2 cellular contexts compared by ENCODE assay signal in genomic region chr12:10220398-10221077, GRCh38.
TF ChIP-seq lines count a peak whose summit lies in the region.

No MANE protein-coding gene starts in this region.

TF ChIP-seq in Ishikawa, 13 proteins besides CTCF, POLR2A, EP300 and RAD21:
- TF ChIP-seq CEBPB (IDR thresholded peaks at IDR 0.05) = peak; percentile 79
- TF ChIP-seq FOXM1 (IDR thresholded peaks at IDR 0.05; ENCODE audit: borderline replicate concordance, low read depth) = no peak
- TF ChIP-seq MAX (IDR thresholded peaks at IDR 0.05) = no peak
- no peak for TF ChIP-seq YY1 (IDR thresholded peaks at IDR 0.05; ENCODE audit: low read depth)
- no peak for TF ChIP-seq TEAD4 (IDR thresholded peaks at IDR 0.05)
TF ChIP-seq in Ishikawa: peak in this region for 1.

TF ChIP-seq in HepG2, 621 proteins besides CTCF, POLR2A, EP300 and RAD21:
- TF ChIP-seq CEBPG (CRISPR knock-in tag; IDR thresholded peaks at IDR 0.05) (peak; percentile 44; the same call in 1 of the 2 replicates), CEBPB (IDR thresholded peaks at IDR 0.05; ENCODE audit: borderline replicate concordance, low read depth, low read length) (peak; percentile 79), SMYD3 (CRISPR knock-in tag; IDR thresholded peaks at IDR 0.05) (no peak)
TF ChIP-seq in HepG2: peak in this region for 2.
